14 cellular contexts compared by ENCODE assay signal in the genomic region with DNA sequence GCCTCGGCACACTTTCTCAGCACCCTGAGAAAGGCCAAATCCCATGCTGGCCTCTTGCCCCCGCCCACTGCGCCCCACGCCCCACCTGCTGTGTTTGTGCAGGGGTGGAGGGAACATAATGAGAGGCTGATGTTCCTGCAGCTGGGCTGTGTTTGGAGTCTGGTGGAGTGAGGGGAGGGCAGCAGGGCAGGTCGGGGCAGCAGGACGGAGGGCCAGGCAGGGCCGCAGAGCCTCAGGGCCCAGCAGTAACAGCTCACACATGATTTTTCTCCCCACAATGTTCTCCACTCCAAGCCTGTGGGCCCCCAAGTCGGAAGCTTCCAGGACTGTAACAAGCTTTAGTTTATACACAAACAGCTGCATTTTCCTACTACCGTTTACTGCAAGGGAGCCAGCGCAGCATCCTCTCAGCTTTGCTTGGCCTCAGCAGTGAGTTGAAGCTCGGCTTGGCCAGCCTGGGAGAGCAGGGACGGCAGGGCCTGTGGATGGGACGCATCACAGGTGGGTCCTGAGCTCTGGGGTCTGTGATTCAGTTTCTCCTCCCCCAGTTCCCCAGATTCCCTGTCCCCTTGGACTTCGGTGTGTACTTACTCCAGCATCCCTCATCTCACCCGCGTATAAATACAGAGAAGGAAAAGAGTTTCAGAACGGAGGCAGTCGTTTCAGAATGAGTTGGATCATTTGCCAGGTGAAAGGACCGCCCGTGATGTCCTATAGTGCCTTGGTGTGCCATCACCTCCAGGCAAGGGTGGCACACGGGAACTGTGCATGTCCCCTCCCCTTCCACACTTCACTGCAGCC.
"Had no signal": no experiment of that assay in that cellular context is flagged by ENCODE, and none has a peak within 500 bp of the region (broad histone marks: within the 10 kb centered on the region; RNA-seq: fewer than 3 reads in every experiment).

No MANE protein-coding gene starts in this region.

- H3K9me3 ChIP-seq: esophagus muscularis mucosa, neutrophil, right atrium auricular region, thyroid gland, vagina had no signal

- H3K27ac ChIP-seq: esophagus muscularis mucosa, neutrophil, right atrium auricular region, thyroid gland, vagina had no signal

- H3K4me1 ChIP-seq: right atrium auricular region had no signal

- H3K27me3 Mint-ChIP-seq: activated CD4-positive, alpha-beta memory T cell treated with anti-CD3 and anti-CD28 coated beads, Interleukin-2, amount 10 ng/mL, durations not matched to agents 7 days and 5 days; activated CD4-positive, alpha-beta T cell treated with anti-CD3 and anti-CD28 coated beads for 36 hours; activated naive CD8-positive, alpha-beta T cell had no signal

- ATAC-seq: activated CD4-positive, alpha-beta T cell treated with anti-CD3 and anti-CD28 coated beads for 36 hours; left lobe of liver; stimulated activated effector memory CD8-positive, alpha-beta T cell treated with anti-CD3 and anti-CD28 coated beads, Interleukin-12 subunit alpha, Interleukin-12 subunit beta, amount 100 ng/mL, for 72 hours had no signal

- H3K27me3 ChIP-seq: esophagus muscularis mucosa, neutrophil, right atrium auricular region, thyroid gland, vagina had no signal

- DNase-seq: activated CD4-positive, alpha-beta memory T cell treated with anti-CD3 and anti-CD28 coated beads, Interleukin-2, amount 10 ng/mL, durations not matched to agents 7 days and 5 days; activated CD4-positive, alpha-beta T cell treated with anti-CD3 and anti-CD28 coated beads for 36 hours; activated gamma-delta T cell; activated T-cell treated with anti-CD3 and anti-CD28 coated beads, Interleukin-2, amount 50 U/mL, for 48 hours; small intestine; thyroid gland had no signal

- H3K27ac Mint-ChIP-seq: activated CD4-positive, alpha-beta memory T cell treated with anti-CD3 and anti-CD28 coated beads, Interleukin-2, amount 10 ng/mL, durations not matched to agents 7 days and 5 days; activated CD4-positive, alpha-beta T cell treated with anti-CD3 and anti-CD28 coated beads for 36 hours; activated naive CD8-positive, alpha-beta T cell; stimulated activated effector memory CD8-positive, alpha-beta T cell treated with anti-CD3 and anti-CD28 coated beads, Interleukin-12 subunit alpha, Interleukin-12 subunit beta, amount 100 ng/mL, for 72 hours; T-helper 2 cell treated with Interferon-gamma antibody and Interleukin-4, amounts not matched to agents 5 μg/mL and 100 μg/mL, for 36 hours had no signal

- H3K4me3 Mint-ChIP-seq: activated CD4-positive, alpha-beta memory T cell treated with anti-CD3 and anti-CD28 coated beads, Interleukin-2, amount 10 ng/mL, durations not matched to agents 7 days and 5 days; activated CD4-positive, alpha-beta T cell treated with anti-CD3 and anti-CD28 coated beads for 36 hours; activated naive CD8-positive, alpha-beta T cell; stimulated activated effector memory CD8-positive, alpha-beta T cell treated with anti-CD3 and anti-CD28 coated beads, Interleukin-12 subunit alpha, Interleukin-12 subunit beta, amount 100 ng/mL, for 72 hours; T-helper 2 cell treated with Interferon-gamma antibody and Interleukin-4, amounts not matched to agents 5 μg/mL and 100 μg/mL, for 36 hours had no signal

- H3K36me3 Mint-ChIP-seq: activated naive CD8-positive, alpha-beta T cell; stimulated activated effector memory CD8-positive, alpha-beta T cell treated with anti-CD3 and anti-CD28 coated beads, Interleukin-12 subunit alpha, Interleukin-12 subunit beta, amount 100 ng/mL, for 72 hours had no signal

- H3K4me3 ChIP-seq: esophagus muscularis mucosa, right atrium auricular region, thyroid gland, vagina had no signal

- H3K36me3 ChIP-seq: esophagus muscularis mucosa, neutrophil, right atrium auricular region, thyroid gland, vagina had no signal

- H3K4me1 Mint-ChIP-seq: activated CD4-positive, alpha-beta T cell treated with anti-CD3 and anti-CD28 coated beads for 36 hours; stimulated activated effector memory CD8-positive, alpha-beta T cell treated with anti-CD3 and anti-CD28 coated beads, Interleukin-12 subunit alpha, Interleukin-12 subunit beta, amount 100 ng/mL, for 72 hours had no signal

- H3K9me3 Mint-ChIP-seq: activated CD4-positive, alpha-beta memory T cell treated with anti-CD3 and anti-CD28 coated beads, Interleukin-2, amount 10 ng/mL, durations not matched to agents 7 days and 5 days; stimulated activated effector memory CD8-positive, alpha-beta T cell treated with anti-CD3 and anti-CD28 coated beads, Interleukin-12 subunit alpha, Interleukin-12 subunit beta, amount 100 ng/mL, for 72 hours; T-helper 2 cell treated with Interferon-gamma antibody and Interleukin-4, amounts not matched to agents 5 μg/mL and 100 μg/mL, for 36 hours had no signal
